In genomic region chr16:29675811-29676643, GRCh38 we compare ENCODE assay signal across 9 cellular contexts. TPM values are rescaled to one million over a fixed set of nuclear protein-coding genes. Genes with fewer than 3 reads are reported as not detected.
DNase-seq lines count a peak whose midpoint lies in the region; ATAC-seq lines count a peak whose summit lies in the region.
"Had no signal": no experiment of that assay in that cellular context is flagged by ENCODE, and none has a peak within 500 bp of the region (broad histone marks: within the 10 kb centered on the region; RNA-seq: fewer than 3 reads in every experiment).

No MANE protein-coding gene starts in this region.

- peak overlapping the region; percentile 31 for H3K27ac ChIP-seq in naive thymus-derived CD4-positive, alpha-beta T cell (ENCODE audit: low read depth, low read length)
- H3K27ac ChIP-seq: heart right ventricle had no signal

- H3K4me3 Mint-ChIP-seq in naive thymus-derived CD4-positive, alpha-beta T cell, result no peak overlapping the region

- peaks cover 10 to 32% (median 25%) of the 10 kb centered on the region in 7 donors for H3K4me1 Mint-ChIP-seq in naive thymus-derived CD4-positive, alpha-beta T cell

- peak; percentile 30 for DNase-seq in NCI-H2171 treated with DMSO at 0.1 percent for 48 hours (lab: John Stamatoyannopoulos, UW)
- DNase-seq in NCI-H2171 (lab: John Stamatoyannopoulos, UW), result no peak
- peak; percentile 78 for DNase-seq in NAMALWA (ENCODE audit: low spot score)
- DNase-seq in astrocyte of the hippocampus (ENCODE audit: low read depth, low spot score), result peak; percentile 30
- DNase-seq in naive thymus-derived CD4-positive, alpha-beta T cell, result peak in 5 of 9 donors; percentile 28 to 40 (median 34)
- DNase-seq: heart right ventricle had no signal

- H3K4me3 ChIP-seq in naive thymus-derived CD4-positive, alpha-beta T cell (ENCODE audit: low read length), result no peak overlapping the region
- H3K4me3 ChIP-seq: heart right ventricle had no signal

- no peaks in the 10 kb centered on the region for H3K9me3 ChIP-seq in naive thymus-derived CD4-positive, alpha-beta T cell (ENCODE audit: control insufficient read depth in 2 of 3, low read length in 3 of 3)
- H3K9me3 ChIP-seq: heart right ventricle had no signal

- H3K36me3 Mint-ChIP-seq in naive thymus-derived CD4-positive, alpha-beta T cell, result peaks cover 0 to 9% (median 0%) of the 10 kb centered on the region in 5 donors

- H3K9me3 Mint-ChIP-seq in naive thymus-derived CD4-positive, alpha-beta T cell, result no peaks in the 10 kb centered on the region

- ATAC-seq in naive thymus-derived CD4-positive, alpha-beta T cell, result peak; percentile 61
- no peak for ATAC-seq in HG02678 (IDR thresholded peaks at IDR 0.05; ENCODE audit: unreplicated experiment)
- ATAC-seq in GM18519 (IDR thresholded peaks at IDR 0.05; ENCODE audit: low FRiP score, unreplicated experiment), result no peak
- no peak for ATAC-seq in HG03045 (IDR thresholded peaks at IDR 0.05; ENCODE audit: unreplicated experiment)

- H3K27me3 Mint-ChIP-seq in naive thymus-derived CD4-positive, alpha-beta T cell, result no peaks in the 10 kb centered on the region

- H3K27ac Mint-ChIP-seq in naive thymus-derived CD4-positive, alpha-beta T cell, result peak overlapping the region; percentile 10 to 82 (median 70)

- CTCF ChIA-PET in naive thymus-derived CD4-positive, alpha-beta T cell (lab: Charles Lee), result interaction anchor here (0.9 to 1.5 kb wide), 5 partner anchors 15 to 37 kb away, joined by 3 to 4 read pairs (median 3); no protein-coding TSS in a partner anchor

- H3K36me3 ChIP-seq in naive thymus-derived CD4-positive, alpha-beta T cell (ENCODE audit: control insufficient read depth in 2 of 3, insufficient read depth in 3 of 3, low read length in 3 of 3), result peaks cover 0 to 8% (median 0%) of the 10 kb centered on the region in 3 experiments
- H3K36me3 ChIP-seq: heart right ventricle had no signal

- H3K27me3 ChIP-seq in naive thymus-derived CD4-positive, alpha-beta T cell (ENCODE audit: control insufficient read depth in 2 of 2, insufficient read depth in 2 of 2, low read length in 2 of 2), result no peaks in the 10 kb centered on the region
- H3K27me3 ChIP-seq: heart right ventricle had no signal

- peaks cover 0 to 12% of the 10 kb centered on the region in 2 donors for H3K4me1 ChIP-seq in naive thymus-derived CD4-positive, alpha-beta T cell (ENCODE audit: control insufficient read depth in 2 of 2, insufficient read depth in 2 of 2, low read length in 2 of 2)

- intact Hi-C loops in naive thymus-derived CD4-positive, alpha-beta T cell (cut with micrococcal nuclease), result loop anchor here (1.0 kb wide), 1 partner anchor 13 kb away; the partner anchor contains the start of gene SPN (in 2 of the 2)

- POLR2A ChIA-PET in naive thymus-derived CD4-positive, alpha-beta T cell (lab: Charles Lee), result interaction anchor here (0.5 to 4.1 kb wide), 6 partner anchors 10 to 561 kb away, joined by 4 to 16 read pairs (median 5); partner anchors contain the start of gene SPN

RNA-seq across cellular contexts. Expression of gene QPRT, which starts 3.0 kb away (rescaled TPM):
- 1 to 10 TPM in 3 of 5 experiments, under 1 TPM in 2; 0.57 to 6.5 (median 1.4) TPM for total RNA-seq in naive thymus-derived CD4-positive, alpha-beta T cell
- under 1 TPM; 0.54 to 0.66 TPM for polyA plus RNA-seq in naive thymus-derived CD4-positive, alpha-beta T cell

RNA-seq across cellular contexts. Expression of gene SPN, which starts 13.0 kb away (rescaled TPM):
- total RNA-seq in naive thymus-derived CD4-positive, alpha-beta T cell, result 100 to 1,000 TPM in 4 of 5 experiments, 10 to 100 TPM in 1; 79.5 to 333 (median 124) TPM
- polyA plus RNA-seq in naive thymus-derived CD4-positive, alpha-beta T cell, result 100 to 1,000 TPM in 1 of 2 donors, 10 to 100 TPM in 1; 96.0 to 183 TPM
